Comparison of ENCODE assay signal across 16 cellular contexts in genomic region chr11:93017821-93018690, GRCh38. TPM values are rescaled to one million over a fixed set of nuclear protein-coding genes. Genes with fewer than 3 reads are reported as not detected.
A peak's percentile ranks its signal among the peaks of the same experiment; 100 is the strongest.
DNase-seq lines count a peak whose midpoint lies in the region; ATAC-seq, FAIRE-seq and TF ChIP-seq lines count a peak whose summit lies in the region.
"Had no signal": no experiment of that assay in that cellular context is flagged by ENCODE, and none has a peak within 500 bp of the region (broad histone marks: within the 10 kb centered on the region; RNA-seq: fewer than 3 reads in every experiment).

No MANE protein-coding gene starts in this region.

- no peak overlapping the region for H3K9ac ChIP-seq in astrocyte (ENCODE audit: low read length)

- peaks cover 2% of the 10 kb centered on the region for H3K9me3 Mint-ChIP-seq in astrocyte (ENCODE audit: unreplicated experiment)
- H3K9me3 Mint-ChIP-seq: activated T-cell treated with anti-CD3 and anti-CD28 coated beads, Interleukin-2, amount 50 U/mL, for 24 hours had no signal

- FAIRE-seq in A549 (lab: Jason Lieb, UNC) (no peak), astrocyte (lab: Jason Lieb, UNC) (no peak)

- H3K27me3 ChIP-seq in astrocyte (ENCODE audit: insufficient read depth, low read length) (no peaks in the 10 kb centered on the region), body of pancreas (no peaks in the 10 kb centered on the region)
- H3K27me3 ChIP-seq: esophagus squamous epithelium had no signal

- H3K9me3 ChIP-seq in A549 (peaks cover 4% of the 10 kb centered on the region), astrocyte (ENCODE audit: insufficient read depth, low read depth, low read length) (no peaks in the 10 kb centered on the region), body of pancreas (no peaks in the 10 kb centered on the region)
- H3K9me3 ChIP-seq: esophagus squamous epithelium had no signal

- peak overlapping the region; percentile 64 to 90 for H3K27ac ChIP-seq in A549
- no peak overlapping the region for H3K27ac ChIP-seq in astrocyte (ENCODE audit: low read depth, low read length)
- H3K27ac ChIP-seq in body of pancreas, result no peak overlapping the region
- H3K27ac ChIP-seq: coronary artery, esophagus squamous epithelium, skin epidermis had no signal

- no peaks in the 10 kb centered on the region for H4K20me1 ChIP-seq in astrocyte (ENCODE audit: insufficient read depth, low read length)

- POLR2A ChIA-PET in A549 (lab: Yijun Ruan, JAX), result no interaction called here

- H3K4me3 Mint-ChIP-seq in astrocyte (ENCODE audit: unreplicated experiment), result no peak overlapping the region
- H3K4me3 Mint-ChIP-seq: activated T-cell treated with anti-CD3 and anti-CD28 coated beads, Interleukin-2, amount 50 U/mL, for 24 hours; memory B cell had no signal

- intact Hi-C loops in body of pancreas (cut with DNase I), result no loop called here

- H2AFZ ChIP-seq in astrocyte (ENCODE audit: low read depth, low read length), result no peak overlapping the region

- H3K4me1 ChIP-seq in A549 (peaks cover 38% of the 10 kb centered on the region), astrocyte (ENCODE audit: insufficient read depth, low read length) (peaks cover 19% of the 10 kb centered on the region), body of pancreas (no peaks in the 10 kb centered on the region)

- no peaks in the 10 kb centered on the region for H3K79me2 ChIP-seq in astrocyte (ENCODE audit: insufficient read depth, low read length)

- H3K36me3 ChIP-seq in astrocyte (ENCODE audit: insufficient read depth, low read length) (no peaks in the 10 kb centered on the region), body of pancreas (replicated peaks in 1 of 2; ENCODE audit: insufficient read depth in 1 of 2, low read depth in 2 of 2) (no peaks in the 10 kb centered on the region)
- H3K36me3 ChIP-seq: esophagus squamous epithelium had no signal

- TF ChIP-seq CTCF in A549 (IDR thresholded peaks at IDR 0.05), result no peak
- peak; percentile 10 for TF ChIP-seq CTCF in HFF-Myc (IDR thresholded peaks at IDR 0.05; ENCODE audit: low read depth, low read length, missing control alignments)
- no peak for TF ChIP-seq CTCF in astrocyte (IDR thresholded peaks at IDR 0.05; ENCODE audit: insufficient read depth, low read depth, low read length)
- TF ChIP-seq CTCF in GM20000 (IDR thresholded peaks at IDR 0.05; ENCODE audit: extremely low read depth, missing control alignments), result no peak
- TF ChIP-seq CTCF in body of pancreas (IDR thresholded peaks at IDR 0.05), result no peak

- TF ChIP-seq RAD21 in A549 (conservative IDR thresholded peaks at IDR 0.05 in 1 of 2, IDR thresholded peaks at IDR 0.05 in 1 of 2), result no peak

- peak in 1 of 2 experiments; percentile 37 for DNase-seq in A549 (ENCODE audit: low read depth in 1 of 2, low spot score in 1 of 2)
- DNase-seq in HFF-Myc (ENCODE audit: extremely low read depth, low read depth), result no peak
- DNase-seq in astrocyte (ENCODE audit: low read depth), result peak; percentile 75
- peak; percentile 56 for DNase-seq in iris pigment epithelial cell (ENCODE audit: low read depth)
- DNase-seq in activated CD4-positive, CD25-positive, alpha-beta regulatory T cell (lab: John Stamatoyannopoulos, UW), result no peak
- DNase-seq in GM20000 (ENCODE audit: low spot score), result no peak
- no peak for DNase-seq in body of pancreas
- DNase-seq: ACHN; activated T-cell treated with anti-CD3 and anti-CD28 coated beads, Interleukin-2, amount 50 U/mL, for 24 hours; esophagus squamous epithelium; NCI-H510A had no signal

- H3K27ac Mint-ChIP-seq in astrocyte (ENCODE audit: unreplicated experiment), result no peak overlapping the region
- H3K27ac Mint-ChIP-seq: activated T-cell treated with anti-CD3 and anti-CD28 coated beads, Interleukin-2, amount 50 U/mL, for 24 hours; memory B cell had no signal

- CTCF ChIA-PET in A549 (lab: Yijun Ruan, JAX), result no interaction called here

- H3K36me3 Mint-ChIP-seq in astrocyte (ENCODE audit: low read depth, unreplicated experiment), result peaks cover 2% of the 10 kb centered on the region
- H3K36me3 Mint-ChIP-seq: memory B cell had no signal

- no peaks in the 10 kb centered on the region for H3K27me3 Mint-ChIP-seq in astrocyte (ENCODE audit: low read depth, unreplicated experiment)

- H3K4me2 ChIP-seq in A549 (peak overlapping the region; percentile 44; the same call in 2 of the 3 replicates), astrocyte (ENCODE audit: low read length) (no peak overlapping the region)

- TF ChIP-seq EP300 in A549 (IDR thresholded peaks at IDR 0.05), result no peak

- TF ChIP-seq POLR2A in A549 (IDR thresholded peaks at IDR 0.05; ENCODE audit: low read length) (no peak), body of pancreas (IDR thresholded peaks at IDR 0.05) (no peak)

- peaks cover 23% of the 10 kb centered on the region for H3K4me1 Mint-ChIP-seq in astrocyte (ENCODE audit: low read depth, unreplicated experiment)
- H3K4me1 Mint-ChIP-seq: memory B cell had no signal

- ATAC-seq in A549, result peak; percentile 53 to 57; a peak in 4 of 6 replicates
- no peak for ATAC-seq in GM18517 (IDR thresholded peaks at IDR 0.05; ENCODE audit: unreplicated experiment)
- ATAC-seq in body of pancreas, result no peak

- 68% methylated on average over 9 of the region's 9 CpGs for WGBS in A549 (ENCODE audit: missing lambda C conversion rate)
- WGBS in body of pancreas, 2 donors, result 63 to 69% methylated on average over 9 of the region's 9 CpGs

- H3K4me3 ChIP-seq in A549 (no peak overlapping the region), HFF-Myc (replicated peaks; ENCODE audit: low read depth, low read length) (no peak overlapping the region), astrocyte (ENCODE audit: insufficient read depth, low read depth, low read length) (no peak overlapping the region), body of pancreas (no peak overlapping the region)
- H3K4me3 ChIP-seq: coronary artery, esophagus squamous epithelium, skin epidermis had no signal

TF ChIP-seq in A549, 52 proteins besides CTCF, POLR2A, EP300 and RAD21:
- TF ChIP-seq CHD2 (IDR thresholded peaks at IDR 0.05; ENCODE audit: low read length, partially characterized antibody), result no peak
- no peak for TF ChIP-seq ZC3H11A (IDR thresholded peaks at IDR 0.05)
- TF ChIP-seq JUNB (IDR thresholded peaks at IDR 0.05), result peak; percentile 18; the same call in 1 of the 2 replicates
- TF ChIP-seq TP53 (CRISPR knock-in tag; IDR thresholded peaks at IDR 0.05), result no peak

RNA-seq across cellular contexts. Expression of gene MTNR1B, which starts 48.6 kb away (rescaled TPM):
- not detected in 2 replicates for polyA plus RNA-seq in A549 (2011; rRNA removed)
- not detected in 2 replicates for polyA plus RNA-seq in A549 (2012; cell fraction: cytosol; rRNA removed)
- not detected in 2 replicates for polyA plus RNA-seq in A549 (2012; cell fraction: nucleus; rRNA removed)
- not detected in 3 replicates for polyA plus RNA-seq in A549 (2017; fragmentation: RNase III; extraction: RNeasy Plus Mini Kit Qiagen cat#74134 plus additional on column Dnase treatment)
- polyA minus RNA-seq in A549 (2011; rRNA and poly(A)+ RNA removed), result 0.17 TPM in 1 of 2 replicates, not detected in the other
- total RNA-seq in astrocyte, result not detected in 2 replicates
- total RNA-seq in body of pancreas, result not detected
- total RNA-seq: esophagus squamous epithelium; T-helper 2 cell treated with Interferon-gamma antibody and Interleukin-4, amounts not matched to agents 100 ng/mL and 5 ng/mL, for 36 hours had no signal

Comparison
In these comparisons a context has a peak if more than half of its experiments do, and no peak if none do; other contexts are left out.
1. ATAC-seq: peak in A549 (2 of 2); none in GM18517 (single experiment) and body of pancreas (single experiment).
2. DNase-seq: peak in astrocyte (single experiment) and iris pigment epithelial cell (single experiment); none in HFF-Myc (single experiment), activated CD4-positive, CD25-positive, alpha-beta regulatory T cell (0 of 4), GM20000 (single experiment) and body of pancreas (0 of 4).
3. H3K27ac ChIP-seq: peak in A549 (2 of 2); none in astrocyte (single experiment) and body of pancreas (0 of 4).